ENCODE assay signal across 8 cellular contexts in genomic region chr1:174074757-174075156, GRCh38. TPM values are rescaled to one million over a fixed set of nuclear protein-coding genes. Genes with fewer than 3 reads are reported as not detected.
DNase-seq lines count a peak whose midpoint lies in the region; ATAC-seq, FAIRE-seq and TF ChIP-seq lines count a peak whose summit lies in the region.

No MANE protein-coding gene starts in this region.

- H2BK12ac ChIP-seq in H9 (ENCODE audit: insufficient read length, low read depth, low read length), result no peak overlapping the region

- no peak overlapping the region for H2AK5ac ChIP-seq in H9 (ENCODE audit: insufficient read length, low read length)

- no peaks in the 10 kb centered on the region for H3K79me1 ChIP-seq in H9 (ENCODE audit: insufficient read depth, low read depth, low read length, poor library complexity, severe bottlenecking)

- no peak overlapping the region for H3K9ac ChIP-seq in H9 (ENCODE audit: extremely low read depth, insufficient read length, low read length)

- H3K4me3 ChIP-seq in upper lobe of left lung, result no peak overlapping the region

- H2AFZ ChIP-seq in H9 (ENCODE audit: low read length), result no peak overlapping the region

- H3K4me1 Mint-ChIP-seq in H9, result peaks cover 7 to 17% of the 10 kb centered on the region in 2 experiments

- H2BK20ac ChIP-seq in H9 (ENCODE audit: low read depth, low read length, poor library complexity, severe bottlenecking), result no peak overlapping the region

- peak; percentile 51 for TF ChIP-seq CTCF in H9 (conservative IDR thresholded peaks at IDR 0.05)
- peak in 3 of 6 experiments; percentile 12 to 30 (median 25) for TF ChIP-seq CTCF in upper lobe of left lung (IDR thresholded peaks at IDR 0.05)
- no peak for TF ChIP-seq CTCF in omental fat pad (IDR thresholded peaks at IDR 0.05)

- H3K27me3 ChIP-seq in H9 (ENCODE audit: insufficient read depth, low read length) (no peaks in the 10 kb centered on the region), upper lobe of left lung (no peaks in the 10 kb centered on the region)

- H3K27ac ChIP-seq in H9 (ENCODE audit: insufficient read length, low read depth, low read length), result no peak overlapping the region
- H3K27ac ChIP-seq in upper lobe of left lung, result no peak overlapping the region

- no peak overlapping the region for H4K8ac ChIP-seq in H9 (replicated peaks; ENCODE audit: insufficient read length, low read depth, low read length)

- H3K23me2 ChIP-seq in H9 (ENCODE audit: insufficient read length, low read depth, low read length, poor library complexity, severe bottlenecking), result no peaks in the 10 kb centered on the region

- DNase-seq in AML-193 (lab: John Stamatoyannopoulos, UW) (peak; percentile 40 to 55), H9 (no peak), SW480 (ENCODE audit: low spot score) (peak; percentile 34), upper lobe of left lung (no peak), omental fat pad (ENCODE audit: low spot score) (no peak)

- H3K4me3 Mint-ChIP-seq in H9, result no peak overlapping the region

- no peaks in the 10 kb centered on the region for H3K79me2 ChIP-seq in H9 (ENCODE audit: insufficient read depth, low read length)

- H3K18ac ChIP-seq in H9 (ENCODE audit: insufficient read length, low read depth, low read length), result no peak overlapping the region

- H3K36me3 Mint-ChIP-seq in H9 (ENCODE audit: insufficient read depth in 1 of 3, low read depth in 3 of 3), result no peaks in the 10 kb centered on the region

- H3K27me3 Mint-ChIP-seq in H9 (ENCODE audit: low read depth), result no peaks in the 10 kb centered on the region

- H3K4ac ChIP-seq in H9 (ENCODE audit: low read depth, low read length), result no peak overlapping the region

- TF ChIP-seq EP300 in upper lobe of left lung (IDR thresholded peaks at IDR 0.05), result no peak

- no peak overlapping the region for H3K56ac ChIP-seq in H9 (ENCODE audit: insufficient read length, low read depth, low read length)

- no peak for ATAC-seq in upper lobe of left lung (ENCODE audit: low FRiP score in 2 of 2)
- no peak for ATAC-seq in HG03378 (IDR thresholded peaks at IDR 0.05; ENCODE audit: unreplicated experiment)
- ATAC-seq in omental fat pad (ENCODE audit: low FRiP score), result no peak
- no peak for ATAC-seq in HG03469 (IDR thresholded peaks at IDR 0.05; ENCODE audit: unreplicated experiment)

- no peaks in the 10 kb centered on the region; a peak in 2 of 5 replicates for H3K9me3 Mint-ChIP-seq in H9

- H2BK5ac ChIP-seq in H9 (ENCODE audit: insufficient read length, low read length), result no peak overlapping the region

- no peaks in the 10 kb centered on the region for H4K20me1 ChIP-seq in H9 (ENCODE audit: control insufficient read depth, insufficient read depth, insufficient read length)

- FAIRE-seq in islet of Langerhans (lab: Jason Lieb, UNC), result peak; percentile 86

- TF ChIP-seq POLR2A in upper lobe of left lung (IDR thresholded peaks at IDR 0.05), result no peak

- H3K23ac ChIP-seq in H9 (ENCODE audit: insufficient read length, low read depth, low read length), result no peak overlapping the region

- no peak overlapping the region for H4K91ac ChIP-seq in H9 (ENCODE audit: insufficient read length, low read depth, low read length)

- no peak overlapping the region for H3T11ph ChIP-seq in H9 (ENCODE audit: low read length)

- no peak overlapping the region for H2BK120ac ChIP-seq in H9 (ENCODE audit: low read depth, low read length, poor library complexity, severe bottlenecking)

- H3K27ac Mint-ChIP-seq in H9, result no peak overlapping the region

- no peak overlapping the region for H2BK15ac ChIP-seq in H9 (ENCODE audit: low read depth, low read length)

- H3K4me2 ChIP-seq in H9 (ENCODE audit: insufficient read depth, insufficient read length, low read length), result no peak overlapping the region

- no peak overlapping the region for H4K5ac ChIP-seq in H9 (ENCODE audit: insufficient read length, low read depth, low read length)

- H3K14ac ChIP-seq in H9 (ENCODE audit: insufficient read depth, low read length), result no peak overlapping the region

- H3K4me1 ChIP-seq in H9 (ENCODE audit: insufficient read depth, low read length) (no peaks in the 10 kb centered on the region), upper lobe of left lung (no peaks in the 10 kb centered on the region)

- H3K9me3 ChIP-seq in H9 (ENCODE audit: control insufficient read depth, low read depth, low read length) (no peaks in the 10 kb centered on the region), upper lobe of left lung (no peaks in the 10 kb centered on the region)

- no peaks in the 10 kb centered on the region for H3K36me3 ChIP-seq in upper lobe of left lung

- WGBS in H9 (ENCODE audit: extremely low coverage, insufficient read length, low lambda C conversion rate), result no CpG with 5 or more reads among the region's 2 CpGs
- WGBS in upper lobe of left lung, 2 donors, result 31 to 33% methylated on average over 2 of the region's 2 CpGs

RNA-seq across cellular contexts. Expression of gene RC3H1, which starts 52.6 kb away (rescaled TPM):
- 33.3 and 36.1 TPM in 2 replicates for total RNA-seq in H9 (2021)
- 10 to 100 TPM; 19.0 to 40.9 (median 31.4) TPM for total RNA-seq in upper lobe of left lung
- 10 to 100 TPM; 27.6 to 41.6 (median 40.2) TPM for total RNA-seq in omental fat pad

Comparison
In these comparisons a context has a peak if more than half of its experiments do, and no peak if none do; other contexts are left out.
1. DNase-seq: peak in AML-193 (2 of 2) and SW480 (single experiment); none in H9 (single experiment), upper lobe of left lung (0 of 2) and omental fat pad (single experiment).